ENCODE assay signal across 10 cellular contexts in genomic region chr11:45858751-45859398, GRCh38. TPM values are rescaled to one million over a fixed set of nuclear protein-coding genes. Genes with fewer than 3 reads are reported as not detected.
DNase-seq lines count a peak whose midpoint lies in the region; ATAC-seq and TF ChIP-seq lines count a peak whose summit lies in the region.
"Had no signal": no experiment of that assay in that cellular context is flagged by ENCODE, and none has a peak within 500 bp of the region (broad histone marks: within the 10 kb centered on the region; RNA-seq: fewer than 3 reads in every experiment).

No MANE protein-coding gene starts in this region.

- CTCF ChIA-PET in T-cell (lab: Charles Lee) = no interaction called here

- POLR2A ChIA-PET in T-cell (lab: Charles Lee) = interaction anchor here in 1 of 2 donors (0.7 kb wide), 1 partner anchor 482 kb away, joined by 8 read pairs; no protein-coding TSS in a partner anchor

- H4K20me1 ChIP-seq in KMS-11 (ENCODE audit: insufficient read depth) = no peaks in the 10 kb centered on the region

- TF ChIP-seq CTCF in KMS-11 (conservative IDR thresholded peaks at IDR 0.05; ENCODE audit: low read depth, low read length) (no peak), coronary artery (IDR thresholded peaks at IDR 0.05) (no peak)

- H3K27ac ChIP-seq in KMS-11 (peak overlapping the region; percentile 70), coronary artery (peak overlapping the region; percentile 75 to 88), stomach smooth muscle (ENCODE audit: low read length) (peak overlapping the region; percentile 89)

- no peak overlapping the region for H2AFZ ChIP-seq in KMS-11 (ENCODE audit: low read depth)

- peaks cover 3 to 9% (median 4%) of the 10 kb centered on the region in 3 donors for H3K4me1 Mint-ChIP-seq in T-cell

- H3K27me3 Mint-ChIP-seq in T-cell = no peaks in the 10 kb centered on the region
- H3K27me3 Mint-ChIP-seq: CD4-positive, alpha-beta T cell had no signal

- H3K9me3 ChIP-seq in mucosa of stomach (ENCODE audit: control insufficient read depth, low read length) = no peaks in the 10 kb centered on the region
- H3K9me3 ChIP-seq in stomach smooth muscle (ENCODE audit: control insufficient read depth in 2 of 2, low read length in 2 of 2) = no peaks in the 10 kb centered on the region

- H3K9ac ChIP-seq in KMS-11 (no peak overlapping the region; the same call in 1 of the 2 replicates), mucosa of stomach (ENCODE audit: low read length) (peak overlapping the region; percentile 0), stomach smooth muscle (ENCODE audit: low read length in 2 of 2) (peak overlapping the region; percentile 34 to 55)

- H3K4me3 ChIP-seq in KMS-11 (IDR thresholded peaks at IDR 0.05; ENCODE audit: insufficient read depth, low read depth, low read length) = no peak overlapping the region
- no peak overlapping the region for H3K4me3 ChIP-seq in coronary artery
- H3K4me3 ChIP-seq in mucosa of stomach (ENCODE audit: low read length) = no peak overlapping the region
- peak overlapping the region; percentile 15 to 55 for H3K4me3 ChIP-seq in stomach smooth muscle (ENCODE audit: low read length in 2 of 2)

- H3K4me3 Mint-ChIP-seq in T-cell = no peak overlapping the region
- H3K4me3 Mint-ChIP-seq: CD4-positive, alpha-beta T cell had no signal

- ATAC-seq in T-cell (replicated peaks in 1 of 4) = no peak
- ATAC-seq in HG03439 (IDR thresholded peaks at IDR 0.05; ENCODE audit: unreplicated experiment) = no peak

- peaks cover 11% of the 10 kb centered on the region; the same call in 1 of the 2 replicates for H3K79me2 ChIP-seq in KMS-11 (ENCODE audit: insufficient read depth, low read depth)

- H3K27me3 ChIP-seq in KMS-11 (ENCODE audit: insufficient read depth, low read depth) (no peaks in the 10 kb centered on the region), mucosa of stomach (ENCODE audit: control insufficient read depth, insufficient read depth, low read length) (no peaks in the 10 kb centered on the region), stomach smooth muscle (ENCODE audit: control insufficient read depth in 1 of 2, insufficient read depth in 2 of 2, low read length in 2 of 2) (no peaks in the 10 kb centered on the region)

- DNase-seq in coronary artery (ENCODE audit: low spot score) (no peak), activated gamma-delta T cell treated with Interleukin-2 at 50 U/mL for 16 hours (no peak), T-cell (no peak), T1000 (lab: John Stamatoyannopoulos, UW) (no peak)
- DNase-seq: activated T-cell treated with anti-CD3 and anti-CD28 coated beads for 4 hours; CD4-positive, alpha-beta T cell had no signal

- H3K27ac Mint-ChIP-seq in T-cell = no peak overlapping the region
- H3K27ac Mint-ChIP-seq: CD4-positive, alpha-beta T cell had no signal

- no peaks in the 10 kb centered on the region for H3K9me3 Mint-ChIP-seq in T-cell
- H3K9me3 Mint-ChIP-seq: CD4-positive, alpha-beta T cell had no signal

- no peaks in the 10 kb centered on the region for H3K36me3 ChIP-seq in KMS-11 (ENCODE audit: insufficient read depth)
- peaks cover 5% of the 10 kb centered on the region for H3K36me3 ChIP-seq in mucosa of stomach (ENCODE audit: control insufficient read depth, insufficient read depth, low read length)
- H3K36me3 ChIP-seq in stomach smooth muscle (ENCODE audit: control insufficient read depth in 2 of 2, insufficient read depth in 2 of 2, low read length in 2 of 2) = peaks cover 37 to 38% of the 10 kb centered on the region in 2 donors

- peaks cover 60% of the 10 kb centered on the region for H3K36me3 Mint-ChIP-seq in T-cell

- H3K4me1 ChIP-seq in KMS-11 (ENCODE audit: low read depth, poor library complexity, severe bottlenecking) (peaks cover 26% of the 10 kb centered on the region), mucosa of stomach (ENCODE audit: control insufficient read depth, insufficient read depth, low read length) (peaks cover 38% of the 10 kb centered on the region), stomach smooth muscle (ENCODE audit: control insufficient read depth, insufficient read depth, low read length) (peaks cover 69% of the 10 kb centered on the region)

- H3K4me2 ChIP-seq in KMS-11 = peak overlapping the region; percentile 63

RNA-seq across cellular contexts. Expression of gene CRY2, which starts 11.6 kb away (rescaled TPM):
- total RNA-seq in T-cell = 100 to 1,000 TPM in 2 of 5 donors, 10 to 100 TPM in 3; 54.0 to 198 (median 63.5) TPM

RNA-seq across cellular contexts. Expression of gene MAPK8IP1, which starts 26.6 kb away (rescaled TPM):
- 1 to 10 TPM in 4 of 5 donors, under 1 TPM in 1; 0.90 to 9.9 (median 1.8) TPM for total RNA-seq in T-cell

RNA-seq across cellular contexts. Expression of gene FREY1, which starts 48.2 kb away (rescaled TPM):
- 1 to 10 TPM; 2.5 to 6.8 (median 4.6) TPM for total RNA-seq in T-cell

RNA-seq across cellular contexts. Expression of gene SLC35C1, which starts 53.9 kb away (rescaled TPM):
- total RNA-seq in T-cell = 10 to 100 TPM in 4 of 5 donors, 1 to 10 TPM in 1; 8.3 to 27.0 (median 23.9) TPM

RNA-seq across cellular contexts. Expression of gene PEX16, which starts 58.8 kb away (rescaled TPM):
- 10 to 100 TPM; 49.4 to 87.5 (median 65.2) TPM for total RNA-seq in T-cell

Comparison
In these comparisons a context has a peak if more than half of its experiments do, and no peak if none do; other contexts are left out.
1. H3K4me3 ChIP-seq: peak in stomach smooth muscle (2 of 2); none in KMS-11 (single experiment), coronary artery (single experiment) and mucosa of stomach (single experiment).
2. Peak in every context shown above with its lines, with median percentiles within 50 percentile points of each other: H3K27ac ChIP-seq.